ENCODE assay signal across 9 cellular contexts in genomic region chr10:102650655-102651454, GRCh38. TPM values are rescaled to one million over a fixed set of nuclear protein-coding genes. Genes with fewer than 3 reads are reported as not detected.
DNase-seq lines count a peak whose midpoint lies in the region; ATAC-seq and TF ChIP-seq lines count a peak whose summit lies in the region.
"Had no signal": no experiment of that assay in that cellular context is flagged by ENCODE, and none has a peak within 500 bp of the region (broad histone marks: within the 10 kb centered on the region; RNA-seq: fewer than 3 reads in every experiment).

No MANE protein-coding gene starts in this region.

- no peak overlapping the region for H3K27ac ChIP-seq in GM23248
- H3K27ac ChIP-seq in Peyer's patch = peak overlapping the region; percentile 98 to 100 (median 100)
- H3K27ac ChIP-seq in spleen = peak overlapping the region; percentile 45 to 100 (median 98)
- H3K27ac ChIP-seq in WERI-Rb-1 = no peak overlapping the region
- H3K27ac ChIP-seq: right lobe of liver had no signal

- 0 out of 2 replicates have a peak overlapping the region, but pooled peaks have one; percentile 11 for H3K9ac ChIP-seq in GM23248

- ATAC-seq in GM21367 (IDR thresholded peaks at IDR 0.05; ENCODE audit: unreplicated experiment) = no peak

- H4K20me1 ChIP-seq in GM23248 (ENCODE audit: insufficient read depth) = peaks cover 27% of the 10 kb centered on the region; the same call in 1 of the 2 replicates

- no peak overlapping the region for H3K4me2 ChIP-seq in GM23248 (ENCODE audit: unreplicated experiment)

- H3K4me3 ChIP-seq in GM23248 (no peak overlapping the region), Peyer's patch (peak overlapping the region in 3 of 4 donors; percentile 22 to 93 (median 73)), spleen (peak overlapping the region in 3 of 8 donors; percentile 7 to 98 (median 9)), WERI-Rb-1 (ENCODE audit: low read depth, low read length) (no peak overlapping the region)
- H3K4me3 ChIP-seq: right lobe of liver had no signal

- peaks cover 95% of the 10 kb centered on the region for H3K79me2 ChIP-seq in GM23248 (ENCODE audit: insufficient read depth)

- intact Hi-C loops in spleen (cut with DNase I; ENCODE audit: low total_unique reads) = no loop called here

- DNase-seq in GM23248 (no peak), Peyer's patch (peak in 1 of 3 donors; percentile 62), germinal center (ENCODE audit: low spot score) (peak; percentile 79), spleen (peak; percentile 79), GM03348 (ENCODE audit: low spot score) (no peak), WERI-Rb-1 (no peak)
- DNase-seq: NCI-H2029 treated with DMSO at 0.1 percent for 48 hours had no signal

- TF ChIP-seq POLR2A in Peyer's patch (IDR thresholded peaks at IDR 0.05) (no peak), spleen (IDR thresholded peaks at IDR 0.05) (no peak)

- H3K9me3 ChIP-seq in GM23248 (ENCODE audit: low read depth) (no peaks in the 10 kb centered on the region), Peyer's patch (no peaks in the 10 kb centered on the region), spleen (no peaks in the 10 kb centered on the region), WERI-Rb-1 (ENCODE audit: severe bottlenecking) (no peaks in the 10 kb centered on the region)
- H3K9me3 ChIP-seq: right lobe of liver had no signal

- no peak for TF ChIP-seq CTCF in Peyer's patch (IDR thresholded peaks at IDR 0.05)
- no peak for TF ChIP-seq CTCF in spleen (IDR thresholded peaks at IDR 0.05 in 8 of 11, conservative IDR thresholded peaks at IDR 0.05 in 3 of 11)
- TF ChIP-seq CTCF in WERI-Rb-1 (IDR thresholded peaks at IDR 0.05; ENCODE audit: low read depth, low read length) = no peak

- no peaks in the 10 kb centered on the region for H3K9me2 ChIP-seq in GM23248 (ENCODE audit: insufficient read depth)

- peaks cover 40% of the 10 kb centered on the region for H3K4me1 ChIP-seq in GM23248 (ENCODE audit: insufficient read depth)
- peaks cover 16 to 80% (median 61%) of the 10 kb centered on the region in 4 donors for H3K4me1 ChIP-seq in Peyer's patch
- peaks cover 66 to 100% (median 90%) of the 10 kb centered on the region in 6 donors for H3K4me1 ChIP-seq in spleen

- 81 to 84% methylated on average over 11 of the region's 11 CpGs for WGBS in GM23248 (ENCODE audit: low coverage in 1 of 2, low lambda C conversion rate in 2 of 2, missing lambda C conversion rate in 2 of 2), 2 experiments
- WGBS in spleen, 5 donors = 36 to 49% (median 40%) methylated on average over 9 to 11 of the region's 11 CpGs

- in situ Hi-C loops in GM23248 (cut with MboI) = no loop called here

- H3F3A ChIP-seq in GM23248 (ENCODE audit: insufficient read depth) = 0 out of 2 replicates have a peak, but pooled peaks cover 10% of the 10 kb centered on the region

- no peak overlapping the region for H2AFZ ChIP-seq in GM23248

- H3K27me3 ChIP-seq in GM23248 (replicated peaks; ENCODE audit: insufficient read depth) (no peaks in the 10 kb centered on the region), Peyer's patch (no peaks in the 10 kb centered on the region), spleen (replicated peaks in 1 of 7) (no peaks in the 10 kb centered on the region), WERI-Rb-1 (ENCODE audit: insufficient read depth, low read depth, severe bottlenecking) (no peaks in the 10 kb centered on the region)
- H3K27me3 ChIP-seq: right lobe of liver had no signal

- H3K36me3 ChIP-seq in GM23248 (ENCODE audit: low read depth) (peaks cover 19% of the 10 kb centered on the region; the same call in 1 of the 2 replicates), Peyer's patch (peaks cover 0 to 40% (median 0%) of the 10 kb centered on the region in 3 donors), spleen (peaks cover 0 to 69% (median 24%) of the 10 kb centered on the region in 6 donors), WERI-Rb-1 (peaks cover 43% of the 10 kb centered on the region)

RNA-seq across cellular contexts. Expression of gene TRIM8, which starts 6.6 kb away (rescaled TPM):
- total RNA-seq in GM23248 (2014; rRNA removed; shearing (Covaris generic)) = 108 and 114 TPM in 2 replicates
- polyA plus RNA-seq in GM23248 (2016; fragmentation: Nextera tagmentation; extraction: Ambion mirVana) (35.6 and 37.5 TPM in 2 replicates), spleen (10 to 100 TPM; 23.5 to 37.6 (median 27.0) TPM)
- total RNA-seq in Peyer's patch (100 to 1,000 TPM in 3 of 4 donors, 10 to 100 TPM in 1; 88.3 to 154 (median 119) TPM), spleen (100 to 1,000 TPM in 2 of 7 donors, 10 to 100 TPM in 5; 86.3 to 116 (median 94.9) TPM)

Comparison
In these comparisons a context has a peak if more than half of its experiments do, and no peak if none do; other contexts are left out.
1. DNase-seq: peak in germinal center (single experiment) and spleen (single experiment); none in GM23248 (single experiment), GM03348 (single experiment) and WERI-Rb-1 (single experiment).
2. H3K27ac ChIP-seq: peak in Peyer's patch (4 of 4) and spleen (8 of 8); none in GM23248 (single experiment) and WERI-Rb-1 (single experiment).
3. H3K4me3 ChIP-seq: peak in Peyer's patch (3 of 4); none in GM23248 (single experiment) and WERI-Rb-1 (single experiment).